Comparison of ENCODE assay signal across 11 cellular contexts in genomic region chr7:33750177-33750576, GRCh38.
A peak's percentile ranks its signal among the peaks of the same experiment; 100 is the strongest.
DNase-seq lines count a peak whose midpoint lies in the region; ATAC-seq and TF ChIP-seq lines count a peak whose summit lies in the region.
"Had no signal": no experiment of that assay in that cellular context is flagged by ENCODE, and none has a peak within 500 bp of the region (broad histone marks: within the 10 kb centered on the region; RNA-seq: fewer than 3 reads in every experiment).

No MANE protein-coding gene starts in this region.

- CTCF ChIA-PET in CD4-positive, alpha-beta memory T cell (lab: Charles Lee; ENCODE audit: partially characterized antibody): no interaction called here

- TF ChIP-seq CTCF in mesothelial cell of epicardium (IDR thresholded peaks at IDR 0.05; ENCODE audit: unreplicated experiment) (no peak), colonic mucosa (IDR thresholded peaks at IDR 0.05) (no peak)

- no peak overlapping the region for H3K27ac Mint-ChIP-seq in CD4-positive, alpha-beta memory T cell
- H3K27ac Mint-ChIP-seq in mesothelial cell of epicardium: no peak overlapping the region

- no peaks in the 10 kb centered on the region for H3K4me1 ChIP-seq in CD4-positive, alpha-beta memory T cell (ENCODE audit: insufficient read depth, low read length)
- peaks cover 4% of the 10 kb centered on the region for H3K4me1 ChIP-seq in colonic mucosa

- intact Hi-C loops in CD4-positive, alpha-beta memory T cell (cut with micrococcal nuclease): no loop called here
- intact Hi-C loops in colonic mucosa (cut with DNase I): loop anchor here (10.0 kb wide), 1 partner anchor 185 kb away; no protein-coding TSS in a partner anchor

- H3K9ac ChIP-seq in colonic mucosa (ENCODE audit: low read depth in 2 of 2, low read length in 2 of 2): no peak overlapping the region

- no peak overlapping the region for H3K27ac ChIP-seq in CD4-positive, alpha-beta memory T cell (ENCODE audit: low read depth, low read length)
- H3K27ac ChIP-seq in colonic mucosa: no peak overlapping the region
- H3K27ac ChIP-seq: coronary artery had no signal

- POLR2A ChIA-PET in CD4-positive, alpha-beta memory T cell (lab: Charles Lee; ENCODE audit: partially characterized antibody): no interaction called here

- no peaks in the 10 kb centered on the region for H3K9me3 ChIP-seq in CD4-positive, alpha-beta memory T cell (ENCODE audit: control insufficient read depth in 1 of 2, low read length in 2 of 2)
- no peaks in the 10 kb centered on the region for H3K9me3 ChIP-seq in colonic mucosa

- peaks cover 0 to 2% (median 0%) of the 10 kb centered on the region in 8 donors for H3K9me3 Mint-ChIP-seq in CD4-positive, alpha-beta memory T cell
- peaks cover 4% of the 10 kb centered on the region for H3K9me3 Mint-ChIP-seq in mesothelial cell of epicardium

- H3K36me3 Mint-ChIP-seq in CD4-positive, alpha-beta memory T cell: no peaks in the 10 kb centered on the region
- H3K36me3 Mint-ChIP-seq in mesothelial cell of epicardium: no peaks in the 10 kb centered on the region

- no peaks in the 10 kb centered on the region for H3K36me3 ChIP-seq in CD4-positive, alpha-beta memory T cell (ENCODE audit: insufficient read depth, low read length)
- H3K36me3 ChIP-seq in colonic mucosa: no peaks in the 10 kb centered on the region

- no peak overlapping the region for H3K4me3 Mint-ChIP-seq in CD4-positive, alpha-beta memory T cell
- no peak overlapping the region for H3K4me3 Mint-ChIP-seq in mesothelial cell of epicardium

- DNase-seq in fibroblast of peridontal ligament (ENCODE audit: extremely low read depth): peak; percentile 87
- DNase-seq in CD4-positive, alpha-beta memory T cell: no peak
- DNase-seq in mesothelial cell of epicardium (ENCODE audit: low spot score in 2 of 2, unreplicated experiment in 2 of 2): no peak
- no peak for DNase-seq in colonic mucosa
- DNase-seq in NCI-H226: no peak
- DNase-seq: head of caudate nucleus, NCI-H1417 treated with DMSO at 0.1 percent for 48 hours had no signal

- H3K27me3 ChIP-seq in CD4-positive, alpha-beta memory T cell (ENCODE audit: insufficient read depth, low read length): no peaks in the 10 kb centered on the region
- no peaks in the 10 kb centered on the region for H3K27me3 ChIP-seq in colonic mucosa

- H3K4me3 ChIP-seq in CD4-positive, alpha-beta memory T cell (ENCODE audit: low read length in 2 of 2): no peak overlapping the region
- H3K4me3 ChIP-seq in colonic mucosa: no peak overlapping the region
- H3K4me3 ChIP-seq: coronary artery had no signal

- H3K4me1 Mint-ChIP-seq in CD4-positive, alpha-beta memory T cell: no peaks in the 10 kb centered on the region
- peaks cover 14% of the 10 kb centered on the region for H3K4me1 Mint-ChIP-seq in mesothelial cell of epicardium

- ATAC-seq in GM18861 (IDR thresholded peaks at IDR 0.05; ENCODE audit: unreplicated experiment) (peak; percentile 89), GM21825 (IDR thresholded peaks at IDR 0.05; ENCODE audit: unreplicated experiment) (peak; percentile 70), HG03439 (IDR thresholded peaks at IDR 0.05; ENCODE audit: unreplicated experiment) (peak; percentile 98)

- H3K27me3 Mint-ChIP-seq in CD4-positive, alpha-beta memory T cell: no peaks in the 10 kb centered on the region
- peaks cover 19% of the 10 kb centered on the region for H3K27me3 Mint-ChIP-seq in mesothelial cell of epicardium (ENCODE audit: low read depth)
